1 cellular context compared by ENCODE assay signal in the genomic region with DNA sequence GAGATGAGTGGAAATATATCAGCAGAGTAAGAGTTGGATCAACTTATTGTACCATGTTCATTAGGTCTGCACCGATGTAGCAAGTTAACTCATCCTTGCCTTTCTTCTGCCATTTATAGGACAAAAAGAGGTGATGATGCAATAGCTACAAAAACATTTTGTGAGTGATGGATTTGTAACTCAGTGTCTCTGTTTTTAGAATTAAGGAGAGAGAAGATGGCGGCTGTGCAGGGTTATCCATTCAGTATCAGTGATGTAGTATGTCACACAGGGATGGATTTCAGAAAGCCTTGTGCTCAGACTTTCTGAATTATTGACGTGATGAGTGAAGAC.
TF ChIP-seq lines count a peak whose summit lies in the region.

No MANE protein-coding gene starts in this region.

TF ChIP-seq in H1, 55 proteins besides CTCF, POLR2A, EP300 and RAD21:
- peak; percentile 69; the same call in 1 of the 2 replicates for TF ChIP-seq CEBPB (IDR thresholded peaks at IDR 0.05; ENCODE audit: low read depth, low read length)
- no peak for TF ChIP-seq FOSL1 (IDR thresholded peaks at IDR 0.05; ENCODE audit: insufficient read depth, low read depth, low read length)
